16 cellular contexts compared by ENCODE assay signal in the genomic region with DNA sequence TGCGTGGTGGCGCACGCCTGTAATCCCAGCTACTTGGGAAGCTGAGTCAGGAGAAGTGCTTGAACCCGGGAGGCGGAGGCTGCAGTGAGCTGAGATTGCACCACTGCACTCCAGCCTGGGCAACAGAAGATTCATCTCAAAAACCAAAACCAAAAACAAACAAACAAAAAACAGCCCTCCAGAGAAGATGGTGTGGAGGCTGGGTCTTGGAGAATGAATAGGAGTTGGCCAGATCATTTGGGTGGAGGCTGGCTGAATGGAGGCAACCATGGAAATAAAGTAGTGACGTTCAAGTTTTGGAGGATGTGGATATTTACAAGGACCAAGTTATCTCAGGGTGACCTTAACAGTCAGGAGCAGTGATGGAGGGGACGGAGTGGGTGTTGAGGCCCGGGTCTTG. TPM values are rescaled to one million over a fixed set of nuclear protein-coding genes. Genes with fewer than 3 reads are reported as not detected.
DNase-seq lines count a peak whose midpoint lies in the region; ATAC-seq and TF ChIP-seq lines count a peak whose summit lies in the region.
"Had no signal": no experiment of that assay in that cellular context is flagged by ENCODE, and none has a peak within 500 bp of the region (broad histone marks: within the 10 kb centered on the region; RNA-seq: fewer than 3 reads in every experiment).

No MANE protein-coding gene starts in this region.

- CTCF ChIA-PET in naive thymus-derived CD4-positive, alpha-beta T cell (lab: Charles Lee): no interaction called here

- no peaks in the 10 kb centered on the region for H3K27me3 ChIP-seq in H9 (ENCODE audit: insufficient read depth, low read length)
- no peaks in the 10 kb centered on the region for H3K27me3 ChIP-seq in naive thymus-derived CD4-positive, alpha-beta T cell (ENCODE audit: control insufficient read depth in 2 of 2, insufficient read depth in 2 of 2, low read length in 2 of 2)

- no peak for DNase-seq in T-helper 2 cell treated with Interferon-gamma antibody and Interleukin-4, amounts not matched to agents 5 μg/mL and 100 μg/mL, for 36 hours (ENCODE audit: low spot score)
- DNase-seq in T-helper 2 cell (no peak), H9 (no peak), GOT3 (lab: John Stamatoyannopoulos, UW) (no peak), Ammon's horn (ENCODE audit: low spot score) (no peak)
- DNase-seq in activated T-helper 1 cell treated with anti-CD3 and anti-CD28 coated beads, Interleukin-12 subunit alpha, Interleukin-12 subunit beta, Interleukin-2, Interleukin-4 antibody, amounts not matched to agents 30 ng/mL and 10 ng/mL and 1 ng/mL, durations not matched to agents 14 hours and 24 hours and 36 hours (ENCODE audit: low spot score): no peak
- DNase-seq in naive thymus-derived CD4-positive, alpha-beta T cell: no peak
- DNase-seq: DMS79, GM23248, MV-4-11, NCI-H1436, NCI-H2081, NCI-H524 had no signal

- H3K27ac ChIP-seq in H9 (ENCODE audit: insufficient read length, low read depth, low read length): no peak overlapping the region
- no peak overlapping the region for H3K27ac ChIP-seq in naive thymus-derived CD4-positive, alpha-beta T cell (ENCODE audit: low read depth, low read length)
- H3K27ac ChIP-seq: C4-2B, GM23248 had no signal

- no peak overlapping the region for H4K91ac ChIP-seq in H9 (ENCODE audit: insufficient read length, low read depth, low read length)

- peaks cover 6% of the 10 kb centered on the region; the same call in 1 of the 2 replicates for H3K4me1 ChIP-seq in H9 (ENCODE audit: insufficient read depth, low read length)
- H3K4me1 ChIP-seq in naive thymus-derived CD4-positive, alpha-beta T cell (ENCODE audit: control insufficient read depth in 2 of 2, insufficient read depth in 2 of 2, low read length in 2 of 2): peaks cover 0 to 26% of the 10 kb centered on the region in 2 donors

- H3K4me1 Mint-ChIP-seq in T-helper 2 cell treated with Interferon-gamma antibody and Interleukin-4, amounts not matched to agents 5 μg/mL and 100 μg/mL, for 36 hours (ENCODE audit: low read depth): peaks cover 31% of the 10 kb centered on the region
- H3K4me1 Mint-ChIP-seq in H9: peaks cover 43 to 53% of the 10 kb centered on the region in 2 experiments
- peaks cover 79% of the 10 kb centered on the region for H3K4me1 Mint-ChIP-seq in activated T-helper 1 cell treated with anti-CD3 and anti-CD28 coated beads, Interleukin-12 subunit alpha, Interleukin-12 subunit beta, Interleukin-2, Interleukin-4 antibody, amounts not matched to agents 30 ng/mL and 10 ng/mL and 1 ng/mL, durations not matched to agents 14 hours and 24 hours and 36 hours (ENCODE audit: low read depth)
- H3K4me1 Mint-ChIP-seq in naive thymus-derived CD4-positive, alpha-beta T cell: peaks cover 49 to 84% (median 78%) of the 10 kb centered on the region in 7 donors

- H3K23ac ChIP-seq in H9 (ENCODE audit: insufficient read length, low read depth, low read length): no peak overlapping the region

- peak overlapping the region; percentile 25 for H3K4me3 Mint-ChIP-seq in T-helper 2 cell treated with Interferon-gamma antibody and Interleukin-4, amounts not matched to agents 5 μg/mL and 100 μg/mL, for 36 hours
- no peak overlapping the region for H3K4me3 Mint-ChIP-seq in H9
- peak overlapping the region; percentile 13 for H3K4me3 Mint-ChIP-seq in activated T-helper 1 cell treated with anti-CD3 and anti-CD28 coated beads, Interleukin-12 subunit alpha, Interleukin-12 subunit beta, Interleukin-2, Interleukin-4 antibody, amounts not matched to agents 30 ng/mL and 10 ng/mL and 1 ng/mL, durations not matched to agents 14 hours and 24 hours and 36 hours
- H3K4me3 Mint-ChIP-seq in naive thymus-derived CD4-positive, alpha-beta T cell: peak overlapping the region in 9 of 10 donors; percentile 26 to 74 (median 63)

- WGBS in H9 (ENCODE audit: extremely low coverage, insufficient read length, low lambda C conversion rate): no CpG with 5 or more reads among the region's 8 CpGs

- no peak overlapping the region for H3K27ac Mint-ChIP-seq in T-helper 2 cell treated with Interferon-gamma antibody and Interleukin-4, amounts not matched to agents 5 μg/mL and 100 μg/mL, for 36 hours
- H3K27ac Mint-ChIP-seq in H9: peak overlapping the region; percentile 7 to 55 (median 40); a peak in 6 of 7 replicates
- H3K27ac Mint-ChIP-seq in activated T-helper 1 cell treated with anti-CD3 and anti-CD28 coated beads, Interleukin-12 subunit alpha, Interleukin-12 subunit beta, Interleukin-2, Interleukin-4 antibody, amounts not matched to agents 30 ng/mL and 10 ng/mL and 1 ng/mL, durations not matched to agents 14 hours and 24 hours and 36 hours: peak overlapping the region; percentile 10
- H3K27ac Mint-ChIP-seq in naive thymus-derived CD4-positive, alpha-beta T cell: peak overlapping the region; percentile 10 to 83 (median 73)

- H3K14ac ChIP-seq in H9 (ENCODE audit: insufficient read depth, low read length): no peak overlapping the region

- H3K4me2 ChIP-seq in H9 (ENCODE audit: insufficient read depth, insufficient read length, low read length): no peak overlapping the region

- no peak overlapping the region for H3K56ac ChIP-seq in H9 (ENCODE audit: insufficient read length, low read depth, low read length)

- no peaks in the 10 kb centered on the region for H3K9me3 ChIP-seq in H9 (ENCODE audit: control insufficient read depth, low read depth, low read length)
- H3K9me3 ChIP-seq in naive thymus-derived CD4-positive, alpha-beta T cell (ENCODE audit: control insufficient read depth in 2 of 3, low read length in 3 of 3): no peaks in the 10 kb centered on the region

- peaks cover 4% of the 10 kb centered on the region for H3K9me3 Mint-ChIP-seq in T-helper 2 cell treated with Interferon-gamma antibody and Interleukin-4, amounts not matched to agents 5 μg/mL and 100 μg/mL, for 36 hours
- H3K9me3 Mint-ChIP-seq in H9: no peaks in the 10 kb centered on the region; a peak in 1 of 5 replicates
- no peaks in the 10 kb centered on the region for H3K9me3 Mint-ChIP-seq in activated T-helper 1 cell treated with anti-CD3 and anti-CD28 coated beads, Interleukin-12 subunit alpha, Interleukin-12 subunit beta, Interleukin-2, Interleukin-4 antibody, amounts not matched to agents 30 ng/mL and 10 ng/mL and 1 ng/mL, durations not matched to agents 14 hours and 24 hours and 36 hours
- H3K9me3 Mint-ChIP-seq in naive thymus-derived CD4-positive, alpha-beta T cell: peaks cover 0 to 5% (median 0%) of the 10 kb centered on the region in 11 donors

- intact Hi-C loops in activated T-helper 1 cell treated with anti-CD3 and anti-CD28 coated beads, Interleukin-12 subunit alpha, Interleukin-12 subunit beta, Interleukin-2, Interleukin-4 antibody, amounts not matched to agents 30 ng/mL and 10 ng/mL and 1 ng/mL, durations not matched to agents 14 hours and 24 hours and 36 hours (cut with micrococcal nuclease): no loop called here
- intact Hi-C loops in naive thymus-derived CD4-positive, alpha-beta T cell (cut with micrococcal nuclease): no loop called here

- H2AK5ac ChIP-seq in H9 (ENCODE audit: insufficient read length, low read length): no peak overlapping the region

- no peak overlapping the region for H3K4ac ChIP-seq in H9 (ENCODE audit: low read depth, low read length)

- H2BK15ac ChIP-seq in H9 (ENCODE audit: low read depth, low read length): no peak overlapping the region

- no peak overlapping the region for H3K18ac ChIP-seq in H9 (ENCODE audit: insufficient read length, low read depth, low read length)

- H2BK5ac ChIP-seq in H9 (ENCODE audit: insufficient read length, low read length): no peak overlapping the region

- no peak overlapping the region for H4K8ac ChIP-seq in H9 (replicated peaks; ENCODE audit: insufficient read length, low read depth, low read length)

- no peak overlapping the region for H3K4me3 ChIP-seq in naive thymus-derived CD4-positive, alpha-beta T cell (ENCODE audit: low read length)
- H3K4me3 ChIP-seq: GM23248 had no signal

- H3K27me3 Mint-ChIP-seq in T-helper 2 cell treated with Interferon-gamma antibody and Interleukin-4, amounts not matched to agents 5 μg/mL and 100 μg/mL, for 36 hours (ENCODE audit: low read depth): no peaks in the 10 kb centered on the region
- H3K27me3 Mint-ChIP-seq in H9 (ENCODE audit: low read depth): no peaks in the 10 kb centered on the region
- no peaks in the 10 kb centered on the region for H3K27me3 Mint-ChIP-seq in activated T-helper 1 cell treated with anti-CD3 and anti-CD28 coated beads, Interleukin-12 subunit alpha, Interleukin-12 subunit beta, Interleukin-2, Interleukin-4 antibody, amounts not matched to agents 30 ng/mL and 10 ng/mL and 1 ng/mL, durations not matched to agents 14 hours and 24 hours and 36 hours (ENCODE audit: insufficient read depth)
- no peaks in the 10 kb centered on the region for H3K27me3 Mint-ChIP-seq in naive thymus-derived CD4-positive, alpha-beta T cell

- H4K20me1 ChIP-seq in H9 (ENCODE audit: control insufficient read depth, insufficient read depth, insufficient read length): no peaks in the 10 kb centered on the region

- H2BK20ac ChIP-seq in H9 (ENCODE audit: low read depth, low read length, poor library complexity, severe bottlenecking): no peak overlapping the region

- no peak for TF ChIP-seq CTCF in H9 (conservative IDR thresholded peaks at IDR 0.05)

- no peak overlapping the region for H2BK120ac ChIP-seq in H9 (ENCODE audit: low read depth, low read length, poor library complexity, severe bottlenecking)

- H3K23me2 ChIP-seq in H9 (ENCODE audit: insufficient read length, low read depth, low read length, poor library complexity, severe bottlenecking): no peaks in the 10 kb centered on the region

- H3K9ac ChIP-seq in H9 (ENCODE audit: extremely low read depth, insufficient read length, low read length): no peak overlapping the region
- H3K9ac ChIP-seq: GM23248 had no signal

- POLR2A ChIA-PET in naive thymus-derived CD4-positive, alpha-beta T cell (lab: Charles Lee): no interaction called here

- no peak overlapping the region for H3T11ph ChIP-seq in H9 (ENCODE audit: low read length)

- H3K36me3 ChIP-seq in naive thymus-derived CD4-positive, alpha-beta T cell (ENCODE audit: control insufficient read depth in 2 of 3, insufficient read depth in 3 of 3, low read length in 3 of 3): no peaks in the 10 kb centered on the region

- no peak overlapping the region for H2AFZ ChIP-seq in H9 (ENCODE audit: low read length)
- H2AFZ ChIP-seq: GM23248 had no signal

- no peak overlapping the region for H2BK12ac ChIP-seq in H9 (ENCODE audit: insufficient read length, low read depth, low read length)

- peaks cover 4% of the 10 kb centered on the region for H3K79me1 ChIP-seq in H9 (ENCODE audit: insufficient read depth, low read depth, low read length, poor library complexity, severe bottlenecking)

- ATAC-seq in naive thymus-derived CD4-positive, alpha-beta T cell: no peak
- no peak for ATAC-seq in GM19452 (IDR thresholded peaks at IDR 0.05; ENCODE audit: unreplicated experiment)
- ATAC-seq: HepG2 had no signal

- H3K79me2 ChIP-seq in H9 (ENCODE audit: insufficient read depth, low read length): peaks cover 27% of the 10 kb centered on the region; the same call in 1 of the 2 replicates

- no peak overlapping the region for H4K5ac ChIP-seq in H9 (ENCODE audit: insufficient read length, low read depth, low read length)

- H3K36me3 Mint-ChIP-seq in T-helper 2 cell treated with Interferon-gamma antibody and Interleukin-4, amounts not matched to agents 5 μg/mL and 100 μg/mL, for 36 hours (ENCODE audit: low read depth): peaks cover 26% of the 10 kb centered on the region
- H3K36me3 Mint-ChIP-seq in H9 (ENCODE audit: insufficient read depth in 1 of 3, low read depth in 3 of 3): peaks cover 16 to 24% (median 19%) of the 10 kb centered on the region in 3 experiments; a peak in 6 of 7 replicates
- peaks cover 24% of the 10 kb centered on the region for H3K36me3 Mint-ChIP-seq in activated T-helper 1 cell treated with anti-CD3 and anti-CD28 coated beads, Interleukin-12 subunit alpha, Interleukin-12 subunit beta, Interleukin-2, Interleukin-4 antibody, amounts not matched to agents 30 ng/mL and 10 ng/mL and 1 ng/mL, durations not matched to agents 14 hours and 24 hours and 36 hours (ENCODE audit: low read depth)
- peaks cover 0 to 49% (median 16%) of the 10 kb centered on the region in 5 donors for H3K36me3 Mint-ChIP-seq in naive thymus-derived CD4-positive, alpha-beta T cell

RNA-seq across cellular contexts. Expression of gene HIVEP1, which starts 24.7 kb away (rescaled TPM):
- 36.5 and 44.2 TPM in 2 replicates for total RNA-seq in H9 (2021)
- total RNA-seq in activated T-helper 1 cell treated with anti-CD3 and anti-CD28 coated beads, Interleukin-12 subunit alpha, Interleukin-12 subunit beta, Interleukin-2, Interleukin-4 antibody, amounts not matched to agents 30 ng/mL and 10 ng/mL and 1 ng/mL, durations not matched to agents 14 hours and 24 hours and 36 hours: 69.8 and 72.7 TPM in 2 replicates
- 10 to 100 TPM; 29.2 to 86.1 (median 38.2) TPM for total RNA-seq in naive thymus-derived CD4-positive, alpha-beta T cell
- polyA plus RNA-seq in naive thymus-derived CD4-positive, alpha-beta T cell: 10 to 100 TPM; 13.2 to 16.6 TPM

Comparison
In these comparisons a context has a peak if more than half of its experiments do, and no peak if none do; other contexts are left out.
1. H3K4me3 Mint-ChIP-seq: peak in T-helper 2 cell treated with Interferon-gamma antibody and Interleukin-4, amounts not matched to agents 5 μg/mL and 100 μg/mL, for 36 hours (single experiment), activated T-helper 1 cell treated with anti-CD3 and anti-CD28 coated beads, Interleukin-12 subunit alpha, Interleukin-12 subunit beta, Interleukin-2, Interleukin-4 antibody, amounts not matched to agents 30 ng/mL and 10 ng/mL and 1 ng/mL, durations not matched to agents 14 hours and 24 hours and 36 hours (single experiment) and naive thymus-derived CD4-positive, alpha-beta T cell (9 of 10); none in H9 (0 of 2).